ENCODE assay signal across 14 cellular contexts in genomic region chr2:40797115-40797514, GRCh38.
DNase-seq lines count a peak whose midpoint lies in the region; ATAC-seq, FAIRE-seq and TF ChIP-seq lines count a peak whose summit lies in the region.
"Had no signal": no experiment of that assay in that cellular context is flagged by ENCODE, and none has a peak within 500 bp of the region (broad histone marks: within the 10 kb centered on the region; RNA-seq: fewer than 3 reads in every experiment).

No MANE protein-coding gene starts in this region.

- no peaks in the 10 kb centered on the region for H4K20me1 ChIP-seq in endothelial cell of umbilical vein (replicated peaks; ENCODE audit: control insufficient read depth, extremely low read depth, insufficient read depth, low read length)
- H4K20me1 ChIP-seq in osteoblast (ENCODE audit: insufficient read depth, low read length), result no peaks in the 10 kb centered on the region

- no peak overlapping the region for H3K4me3 ChIP-seq in endothelial cell of umbilical vein (replicated peaks in 1 of 3; ENCODE audit: insufficient read depth in 1 of 3, low read depth in 1 of 3, low read length in 3 of 3)
- no peak overlapping the region for H3K4me3 ChIP-seq in osteoblast (ENCODE audit: insufficient read depth, low read length)
- H3K4me3 ChIP-seq: pancreas had no signal

- no peaks in the 10 kb centered on the region for H3K36me3 ChIP-seq in endothelial cell of umbilical vein (ENCODE audit: control insufficient read depth in 2 of 2, extremely low read depth in 1 of 2, insufficient read depth in 2 of 2, low read length in 2 of 2)
- H3K36me3 ChIP-seq in osteoblast (ENCODE audit: insufficient read depth, low read length), result no peaks in the 10 kb centered on the region
- H3K36me3 ChIP-seq: pancreas had no signal

- H3K4me2 ChIP-seq in endothelial cell of umbilical vein (ENCODE audit: insufficient read depth, low read length) (no peak overlapping the region), osteoblast (ENCODE audit: insufficient read depth, low read length) (no peak overlapping the region)
- H3K4me2 ChIP-seq: SK-N-SH had no signal

- no peak overlapping the region for H3K27ac ChIP-seq in endothelial cell of umbilical vein (ENCODE audit: insufficient read depth, low read depth, low read length)
- H3K27ac ChIP-seq in osteoblast (ENCODE audit: low read depth, low read length), result no peak overlapping the region
- H3K27ac ChIP-seq: pancreas had no signal

- H3K79me2 ChIP-seq in endothelial cell of umbilical vein (ENCODE audit: control insufficient read depth, insufficient read depth, low read length) (no peaks in the 10 kb centered on the region), osteoblast (ENCODE audit: insufficient read depth, low read length) (no peaks in the 10 kb centered on the region)

- CTCF ChIA-PET in endothelial cell of umbilical vein (lab: Charles Lee), result no interaction called here

- H3K4me1 ChIP-seq in endothelial cell of umbilical vein (ENCODE audit: control insufficient read depth, extremely low read depth, insufficient read depth, low read length), result no peaks in the 10 kb centered on the region
- H3K4me1 ChIP-seq in osteoblast (ENCODE audit: insufficient read depth, low read length), result no peaks in the 10 kb centered on the region
- H3K4me1 ChIP-seq: pancreas had no signal

- H2AFZ ChIP-seq in endothelial cell of umbilical vein (ENCODE audit: low read depth, low read length) (no peak overlapping the region), osteoblast (ENCODE audit: low read length) (no peak overlapping the region)

- H3K27me3 ChIP-seq in endothelial cell of umbilical vein (ENCODE audit: control insufficient read depth in 2 of 2, insufficient read depth in 2 of 2, low read length in 2 of 2), result no peaks in the 10 kb centered on the region
- H3K27me3 ChIP-seq in osteoblast (ENCODE audit: insufficient read depth, low read length), result no peaks in the 10 kb centered on the region
- H3K27me3 ChIP-seq: pancreas had no signal

- ATAC-seq in GM21619 (IDR thresholded peaks at IDR 0.05; ENCODE audit: unreplicated experiment), result no peak
- ATAC-seq: activated CD8-positive, alpha-beta T cell treated with anti-CD3 and anti-CD28 coated beads for 36 hours had no signal

- intact Hi-C loops in endothelial cell of umbilical vein (cut with micrococcal nuclease), result no loop called here

- no TSS peak for BruUV-seq in endothelial cell of umbilical vein (replicated peaks; lab: Mats Ljungman, UMichigan)

- dilution Hi-C loops in endothelial cell of umbilical vein (cut with MboI; ENCODE audit: extremely low pct_ligation_motif_present, low sequenced_read_pairs), result no loop called here

- no peaks in the 10 kb centered on the region for H3K9me3 ChIP-seq in endothelial cell of umbilical vein (replicated peaks; ENCODE audit: control insufficient read depth, insufficient read depth, low read length)
- no peaks in the 10 kb centered on the region for H3K9me3 ChIP-seq in osteoblast (ENCODE audit: low read depth, low read length)
- H3K9me3 ChIP-seq: pancreas, SK-N-SH had no signal

- TF ChIP-seq CTCF in endothelial cell of umbilical vein (IDR thresholded peaks at IDR 0.05; ENCODE audit: extremely low read depth in 1 of 2, insufficient read depth in 1 of 2, low read depth in 1 of 2, low read length in 2 of 2), result no peak
- no peak for TF ChIP-seq CTCF in D721Med (IDR thresholded peaks at IDR 0.05; ENCODE audit: insufficient read depth, missing control alignments)
- no peak for TF ChIP-seq CTCF in osteoblast (IDR thresholded peaks at IDR 0.05; ENCODE audit: extremely low read depth, low read depth, low read length)

- POLR2A ChIA-PET in endothelial cell of umbilical vein (lab: Charles Lee), result no interaction called here

- TF ChIP-seq POLR2A in endothelial cell of umbilical vein (IDR thresholded peaks at IDR 0.05; ENCODE audit: low read depth, low read length), result no peak

- H3K9ac ChIP-seq in endothelial cell of umbilical vein (replicated peaks; ENCODE audit: extremely low read depth, insufficient read depth, low read length), result no peak overlapping the region
- H3K9ac ChIP-seq: SK-N-SH had no signal

- no peaks in the 10 kb centered on the region for H3K9me1 ChIP-seq in endothelial cell of umbilical vein (replicated peaks; ENCODE audit: control insufficient read depth, extremely low read depth, insufficient read depth, low read length)

- FAIRE-seq in endothelial cell of umbilical vein (lab: Jason Lieb, UNC) (peak; percentile 44), D721Med (lab: Jason Lieb, UNC) (no peak)
- FAIRE-seq: frontal cortex, pancreas had no signal

- DNase-seq in GM03348 (ENCODE audit: low spot score), result peak; percentile 2
- DNase-seq in NCI-H226, result peak; percentile 45
- peak; percentile 80 for DNase-seq in endothelial cell of umbilical vein (ENCODE audit: low read depth, low spot score)
- DNase-seq in myocyte (ENCODE audit: low read depth), result peak; percentile 39
- DNase-seq in NCI-H345 treated with DMSO at 0.1 percent for 48 hours (lab: John Stamatoyannopoulos, UW; ENCODE audit: unreplicated experiment), result no peak
- DNase-seq in D721Med (ENCODE audit: insufficient read length, low spot score), result no peak
- no peak for DNase-seq in osteoblast (ENCODE audit: insufficient read length, low spot score, missing footprints)
- DNase-seq: activated CD8-positive, alpha-beta T cell treated with anti-CD3 and anti-CD28 coated beads for 36 hours; MV-4-11; NCI-H345; SK-N-SH had no signal

TF ChIP-seq in endothelial cell of umbilical vein, 7 proteins besides CTCF, POLR2A, EP300 and RAD21:
- TF ChIP-seq FOS (IDR thresholded peaks at IDR 0.05; ENCODE audit: borderline replicate concordance, insufficient read depth, low read length), result peak; percentile 10
- no peak for TF ChIP-seq MAX (IDR thresholded peaks at IDR 0.05; ENCODE audit: insufficient read depth, insufficient read length)
- TF ChIP-seq POLR2AphosphoS5 (IDR thresholded peaks at IDR 0.05; ENCODE audit: insufficient read depth, low read depth, low read length), result no peak

Comparison
In these comparisons a context has a peak if more than half of its experiments do, and no peak if none do; other contexts are left out.
1. DNase-seq: peak in GM03348 (single experiment), NCI-H226 (single experiment), endothelial cell of umbilical vein (single experiment) and myocyte (single experiment); none in NCI-H345 treated with DMSO at 0.1 percent for 48 hours (single experiment), D721Med (single experiment) and osteoblast (single experiment).